Comparison of ENCODE assay signal across 21 cellular contexts in the genomic region with DNA sequence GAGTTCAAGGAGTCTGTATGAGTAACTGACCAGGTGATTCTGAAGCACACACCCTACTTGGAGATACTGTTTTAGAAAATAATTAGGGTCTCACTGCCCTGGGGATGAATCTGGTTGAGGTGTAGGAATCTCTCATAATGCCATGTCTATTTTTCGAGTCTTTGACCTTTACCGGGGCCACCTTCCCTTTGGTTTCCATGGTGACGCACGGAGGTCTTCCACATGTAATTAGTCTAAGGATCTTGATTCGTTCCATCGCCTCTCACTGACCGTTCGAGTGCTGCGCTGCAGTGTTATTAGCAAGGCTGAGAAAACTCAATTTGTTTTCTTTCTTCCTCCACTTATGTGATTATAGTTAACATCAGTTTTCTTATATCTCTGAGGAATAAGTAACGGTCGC.
"Had no signal": no experiment of that assay in that cellular context is flagged by ENCODE, and none has a peak within 500 bp of the region (broad histone marks: within the 10 kb centered on the region; RNA-seq: fewer than 3 reads in every experiment).

No MANE protein-coding gene starts in this region.

- H3K4me1 ChIP-seq: tibial artery had no signal

- H3K9me3 Mint-ChIP-seq: activated T-cell treated with anti-CD3 and anti-CD28 coated beads, Interleukin-2, amount 50 U/mL, for 24 hours; endodermal cell had no signal

- H3K27me3 ChIP-seq: brain microvascular endothelial cell, spleen, tibial artery had no signal

- DNase-seq: activated CD4-positive, alpha-beta T cell treated with anti-CD3 and anti-CD28 coated beads for 48 hours; activated CD4-positive, CD25-positive, alpha-beta regulatory T cell; activated CD8-positive, alpha-beta T cell treated with anti-CD3 and anti-CD28 coated beads, Interleukin-2, amount 10 ng/mL, durations not matched to agents 7 days and 5 days; activated naive CD4-positive, alpha-beta T cell treated with anti-CD3 and anti-CD28 coated beads, Interleukin-2, amount 50 U/mL, for 16 hours; activated T-cell treated with anti-CD3 and anti-CD28 coated beads, Interleukin-2, amount 50 U/mL, for 24 hours; aorta; brain microvascular endothelial cell; central memory CD4-positive, alpha-beta T cell; dorsolateral prefrontal cortex; endodermal cell; foreskin keratinocyte; hypothalamus; mammary epithelial cell; spleen; stimulated activated CD4-positive, alpha-beta T cell treated with anti-CD3 and anti-CD28 coated beads, Interleukin-4, amount 100 ng/mL, for 4 hours; stimulated activated naive CD4-positive, alpha-beta T cell treated with Interleukin-2 at 50 U/mL for 16 hours; substantia nigra; T1000; tibial artery had no signal

- H3K4me3 Mint-ChIP-seq: activated CD8-positive, alpha-beta T cell treated with anti-CD3 and anti-CD28 coated beads, Interleukin-2, amount 10 ng/mL, durations not matched to agents 7 days and 5 days; activated T-cell treated with anti-CD3 and anti-CD28 coated beads, Interleukin-2, amount 50 U/mL, for 24 hours; endodermal cell had no signal

- ATAC-seq: activated CD8-positive, alpha-beta T cell treated with anti-CD3 and anti-CD28 coated beads, Interleukin-2, amount 10 ng/mL, durations not matched to agents 7 days and 5 days; foreskin keratinocyte; left lobe of liver had no signal

- H3K4me3 ChIP-seq: dorsolateral prefrontal cortex, spleen, tibial artery had no signal

- H3K36me3 ChIP-seq: brain microvascular endothelial cell, spleen, tibial artery had no signal

- H3K9me3 ChIP-seq: spleen, tibial artery had no signal

- H3K27ac Mint-ChIP-seq: activated CD8-positive, alpha-beta T cell treated with anti-CD3 and anti-CD28 coated beads, Interleukin-2, amount 10 ng/mL, durations not matched to agents 7 days and 5 days; activated T-cell treated with anti-CD3 and anti-CD28 coated beads, Interleukin-2, amount 50 U/mL, for 24 hours; endodermal cell had no signal

- H3K27ac ChIP-seq: brain microvascular endothelial cell, dorsolateral prefrontal cortex, epithelial cell of prostate, foreskin keratinocyte, tibial artery had no signal
